Comparison of ENCODE assay signal across 16 cellular contexts in the genomic region with DNA sequence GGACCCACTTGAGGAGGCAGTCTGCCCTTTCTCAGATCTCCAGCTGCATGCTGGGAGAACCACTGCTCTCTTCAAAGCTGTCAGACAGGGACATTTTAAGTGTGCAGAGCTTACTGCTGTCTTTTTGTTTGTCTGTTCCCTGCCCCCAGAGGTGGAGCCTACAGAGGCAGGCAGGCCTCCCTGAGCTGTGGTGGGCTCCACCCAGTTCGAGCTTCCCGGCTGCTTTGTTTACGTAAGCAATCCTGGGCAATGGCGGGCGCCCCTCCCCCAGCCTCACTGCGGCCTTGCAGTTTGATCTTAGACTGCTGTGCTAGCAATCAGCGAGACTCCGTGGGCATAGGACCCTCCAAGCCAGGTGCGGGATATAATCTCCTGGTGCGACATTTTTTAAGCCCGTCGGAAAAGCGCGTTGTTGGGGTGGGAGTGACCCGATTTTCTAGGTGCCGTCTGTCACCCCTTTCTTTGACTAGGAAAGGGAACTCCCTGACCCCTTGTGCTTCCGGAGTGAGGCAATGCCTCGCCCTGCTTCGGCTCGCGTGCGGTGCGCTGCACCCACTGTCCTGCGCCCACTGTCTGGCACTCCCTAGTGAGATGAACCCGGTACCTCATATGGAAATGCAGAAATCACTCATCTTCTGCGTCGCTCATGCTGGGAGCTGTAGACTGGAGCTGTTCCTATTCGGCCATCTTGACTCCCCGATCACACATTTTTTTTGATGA. TPM values are rescaled to one million over a fixed set of nuclear protein-coding genes. Genes with fewer than 3 reads are reported as not detected.
"Had no signal": no experiment of that assay in that cellular context is flagged by ENCODE, and none has a peak within 500 bp of the region (broad histone marks: within the 10 kb centered on the region; RNA-seq: fewer than 3 reads in every experiment).

No MANE protein-coding gene starts in this region.

RNA-seq across cellular contexts. Expression of a gene that starts 26.8 kb away (rescaled TPM):
- total RNA-seq: activated B cell treated with CpG ODN at 0.5 μM for 24 hours; activated CD4-positive, alpha-beta memory T cell treated with anti-CD3 and anti-CD28 coated beads for 36 hours; activated CD4-positive, alpha-beta T cell treated with anti-CD3 and anti-CD28 coated beads, Interleukin-2, amount 10 ng/mL, durations not matched to agents 24 days and 14 days; activated CD8-positive, alpha-beta memory T cell treated with anti-CD3 and anti-CD28 coated beads for 36 hours; activated CD8-positive, alpha-beta T cell treated with anti-CD3 and anti-CD28 coated beads for 36 hours; activated naive CD4-positive, alpha-beta T cell treated with anti-CD3 and anti-CD28 coated beads for 36 hours; activated naive CD4-positive, alpha-beta T cell treated with anti-CD3 and anti-CD28 coated beads, Interleukin-2, amount 50 U/mL, for 72 hours; activated naive CD8-positive, alpha-beta T cell treated with anti-CD3 and anti-CD28 coated beads for 36 hours; activated T-cell treated with anti-CD3 and anti-CD28 coated beads, Interleukin-2, amount 50 U/mL, for 72 hours; activated T-helper 1 cell treated with anti-CD3 and anti-CD28 coated beads, Interleukin-12 subunit alpha, Interleukin-12 subunit beta, Interleukin-2, Interleukin-4 antibody, amounts not matched to agents 30 ng/mL and 10 ng/mL and 1 ng/mL, durations not matched to agents 14 hours and 24 hours and 36 hours; activated T-helper 17 cell treated with anti-CD3 and anti-CD28 coated beads, Interleukin-2, amount 50 U/mL, for 72 hours; bronchial epithelial cell; cardiac muscle cell; chondrocyte; T-helper 17 cell; T-helper 2 cell treated with Interferon-gamma antibody and Interleukin-4, amounts not matched to agents 100 ng/mL and 5 ng/mL, for 36 hours had no signal
